Comparison of ENCODE assay signal across 17 cellular contexts in the genomic region with DNA sequence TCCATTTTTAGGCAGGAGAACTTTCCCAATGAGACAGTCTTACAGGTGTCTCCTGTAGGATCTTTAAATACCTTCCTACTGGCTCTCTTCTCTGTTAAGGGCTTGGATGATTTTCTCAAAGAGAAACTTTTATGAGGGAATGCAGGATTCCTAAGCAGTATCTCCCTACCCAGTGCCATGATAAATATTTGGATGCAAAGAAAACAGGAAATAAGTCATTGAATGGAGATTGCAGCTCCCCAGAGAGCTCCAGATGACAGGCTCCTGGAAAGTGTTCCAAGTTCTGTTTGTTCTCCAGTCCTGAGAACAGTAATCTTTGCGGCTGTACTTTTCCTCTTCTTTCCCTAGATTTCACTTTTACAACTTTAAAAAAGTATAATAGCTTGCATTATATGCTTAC. TPM values are rescaled to one million over a fixed set of nuclear protein-coding genes. Genes with fewer than 3 reads are reported as not detected.
DNase-seq lines count a peak whose midpoint lies in the region; ATAC-seq and TF ChIP-seq lines count a peak whose summit lies in the region.
"Had no signal": no experiment of that assay in that cellular context is flagged by ENCODE, and none has a peak within 500 bp of the region (broad histone marks: within the 10 kb centered on the region; RNA-seq: fewer than 3 reads in every experiment).

No MANE protein-coding gene starts in this region.

- H3K9me3 ChIP-seq in A673 (ENCODE audit: low read depth, low read length, poor library complexity, severe bottlenecking) (no peaks in the 10 kb centered on the region), prostate gland (no peaks in the 10 kb centered on the region)
- H3K9me3 ChIP-seq: BLaER1, Caco-2 had no signal

- no peaks in the 10 kb centered on the region for H3K4me1 ChIP-seq in A673 (ENCODE audit: insufficient read depth, low read length, poor library complexity, severe bottlenecking)
- H3K4me1 ChIP-seq in prostate gland (replicated peaks) = no peaks in the 10 kb centered on the region
- H3K4me1 ChIP-seq: BLaER1, Caco-2 had no signal

- DNase-seq in NCI-H748 (lab: John Stamatoyannopoulos, UW; ENCODE audit: unreplicated experiment) (peak; percentile 20), NCI-H748 treated with DMSO at 0.1 percent for 48 hours (lab: John Stamatoyannopoulos, UW) (no peak), A673 (ENCODE audit: low spot score) (peak; percentile 11), NCI-H226 (peak; percentile 35), fibroblast of the aortic adventitia (ENCODE audit: low read depth) (peak; percentile 10), prostate gland (ENCODE audit: low spot score) (no peak)
- DNase-seq: Caco-2; CD8-positive, alpha-beta memory T cell; DMS79; HCEC 1CT; HFFc6 had no signal

- CTCF ChIA-PET in A673 (lab: Charles Lee) = no interaction called here

- H3K36me3 ChIP-seq in A673 (ENCODE audit: insufficient read depth, low read length, poor library complexity, severe bottlenecking) (no peaks in the 10 kb centered on the region), prostate gland (no peaks in the 10 kb centered on the region)
- H3K36me3 ChIP-seq: BLaER1 had no signal

- TF ChIP-seq CTCF in A673 (conservative IDR thresholded peaks at IDR 0.05; ENCODE audit: low read depth, low read length) (no peak), fibroblast of the aortic adventitia (IDR thresholded peaks at IDR 0.05; ENCODE audit: insufficient read depth, low read length) (no peak), prostate gland (IDR thresholded peaks at IDR 0.05) (no peak)

- intact Hi-C loops in A673 (cut with micrococcal nuclease; ENCODE audit: unreplicated experiment) = no loop called here
- intact Hi-C loops in prostate gland (cut with DNase I) = no loop called here

- no TSS peak for BruUV-seq in A673 (replicated peaks; lab: Mats Ljungman, UMichigan)

- H3K27ac ChIP-seq in A673 (ENCODE audit: low read depth, low read length, poor library complexity, severe bottlenecking) (no peak overlapping the region), prostate gland (no peak overlapping the region)
- H3K27ac ChIP-seq: BLaER1 had no signal

- 19% methylated on average over 1 of the region's 1 CpG for WGBS in prostate gland

- H3K4me3 ChIP-seq in A673 (ENCODE audit: low read depth, low read length, poor library complexity, severe bottlenecking) (no peak overlapping the region), fibroblast of the aortic adventitia (ENCODE audit: low read depth, low read length) (no peak overlapping the region), prostate gland (no peak overlapping the region)
- H3K4me3 ChIP-seq: BLaER1, GM12878 had no signal

- ATAC-seq in HG02973 (IDR thresholded peaks at IDR 0.05; ENCODE audit: unreplicated experiment) = no peak
- ATAC-seq: GM12878, HepG2 had no signal

- H3K27me3 ChIP-seq in A673 (replicated peaks; ENCODE audit: insufficient read depth, low read depth, low read length, poor library complexity) (peaks cover 84% of the 10 kb centered on the region), prostate gland (replicated peaks; ENCODE audit: insufficient read depth) (no peaks in the 10 kb centered on the region)
- H3K27me3 ChIP-seq: BLaER1 had no signal

- no peak for TF ChIP-seq POLR2A in prostate gland (IDR thresholded peaks at IDR 0.05)

- POLR2A ChIA-PET in A673 (lab: Charles Lee; ENCODE audit: low non-redundant PET) = no interaction called here

RNA-seq across cellular contexts. Expression of gene SCGN, which starts 2.4 kb away (rescaled TPM):
- not detected in 2 replicates for total RNA-seq in A673 (2021)
- total RNA-seq in fibroblast of the aortic adventitia (ENCODE audit: low replicate concordance) = not detected in 2 replicates
- 1 to 10 TPM in 1 of 2 donors, not detected in 1; 2.6 TPM for total RNA-seq in prostate gland
- total RNA-seq: CD8-positive, alpha-beta memory T cell; G401; GM12878; H4; HFFc6 had no signal

Comparison
In these comparisons a context has a peak if more than half of its experiments do, and no peak if none do; other contexts are left out.
1. DNase-seq: peak in NCI-H748 (single experiment), A673 (single experiment), NCI-H226 (single experiment) and fibroblast of the aortic adventitia (single experiment); none in NCI-H748 treated with DMSO at 0.1 percent for 48 hours (single experiment) and prostate gland (single experiment).